23 cellular contexts compared by ENCODE assay signal in genomic region chr10:71675295-71675970, GRCh38. TPM values are rescaled to one million over a fixed set of nuclear protein-coding genes. Genes with fewer than 3 reads are reported as not detected.
"Had no signal": no experiment of that assay in that cellular context is flagged by ENCODE, and none has a peak within 500 bp of the region (broad histone marks: within the 10 kb centered on the region; RNA-seq: fewer than 3 reads in every experiment).

No MANE protein-coding gene starts in this region.

- H3K4me3 ChIP-seq: MG63, SJCRH30 had no signal

- H3K9me3 ChIP-seq: MG63, SJCRH30 had no signal

- H3K9me3 Mint-ChIP-seq: IgD-negative memory B cell had no signal

- H3K36me3 ChIP-seq: MG63, SJCRH30 had no signal

- H3K36me3 Mint-ChIP-seq: IgD-negative memory B cell had no signal

- DNase-seq: KBM-7, MG63, NCI-H1092, NCI-H1105 treated with DMSO at 0.1 percent for 48 hours, NCI-H1417 treated with DMSO at 0.1 percent for 48 hours, NCI-H146, NCI-H187, NCI-H2029, NCI-H2081 treated with DMSO at 0.1 percent for 48 hours, NCI-H2171, NCI-H226, NCI-H446, NCI-H510A, NCI-H524 treated with DMSO at 0.1 percent for 48 hours, NCI-H69, NCI-H774, RPMI8226, SHP77 treated with DMSO at 0.1 percent for 48 hours, SJCRH30 had no signal

- H3K27me3 ChIP-seq: MG63, SJCRH30 had no signal

- H3K4me3 Mint-ChIP-seq: IgD-negative memory B cell had no signal

- H3K27ac Mint-ChIP-seq: IgD-negative memory B cell had no signal

- H3K27ac ChIP-seq: HL-60, SJCRH30 had no signal

- ATAC-seq: Right ventricle myocardium inferior had no signal

- H3K4me1 ChIP-seq: SJCRH30 had no signal

RNA-seq across cellular contexts. Expression of gene C10orf105, which starts 44.1 kb away (rescaled TPM):
- total RNA-seq: LHCN-M2, SJCRH30 had no signal
- polyA plus RNA-seq: IgD-negative memory B cell had no signal
